9 cellular contexts compared by ENCODE assay signal in genomic region chr9:121500165-121500478, GRCh38. TPM values are rescaled to one million over a fixed set of nuclear protein-coding genes. Genes with fewer than 3 reads are reported as not detected.
A peak's percentile ranks its signal among the peaks of the same experiment; 100 is the strongest.
DNase-seq lines count a peak whose midpoint lies in the region; ATAC-seq and TF ChIP-seq lines count a peak whose summit lies in the region.
"Had no signal": no experiment of that assay in that cellular context is flagged by ENCODE, and none has a peak within 500 bp of the region (broad histone marks: within the 10 kb centered on the region; RNA-seq: fewer than 3 reads in every experiment).

No MANE protein-coding gene starts in this region.

- peak overlapping the region; percentile 96 for H2AFZ ChIP-seq in neuronal stem cell (ENCODE audit: low read length)

- H3K4me3 ChIP-seq in BE2C (ENCODE audit: low read depth, low read length) (peak overlapping the region; percentile 59), Peyer's patch (peak overlapping the region in 3 of 4 donors; percentile 49 to 57 (median 56)), esophagus muscularis mucosa (peak overlapping the region; percentile 61 to 76 (median 66)), neuronal stem cell (ENCODE audit: low read length in 2 of 2) (peak overlapping the region; percentile 33 to 80)

- peak overlapping the region; percentile 79 for H2BK5ac ChIP-seq in neuronal stem cell (ENCODE audit: low read length)

- H3K27me3 ChIP-seq in BE2C (peaks cover 33% of the 10 kb centered on the region), Peyer's patch (no peaks in the 10 kb centered on the region), esophagus muscularis mucosa (no peaks in the 10 kb centered on the region), neuronal stem cell (ENCODE audit: control insufficient read depth in 3 of 3, insufficient read depth in 3 of 3, low read depth in 1 of 3, low read length in 3 of 3) (peaks cover 14 to 61% (median 30%) of the 10 kb centered on the region in 3 experiments)

- no peak for TF ChIP-seq POLR2A in Peyer's patch (IDR thresholded peaks at IDR 0.05)
- no peak for TF ChIP-seq POLR2A in esophagus muscularis mucosa (IDR thresholded peaks at IDR 0.05; ENCODE audit: low read depth)

- H2BK120ac ChIP-seq in neuronal stem cell (ENCODE audit: low read depth, low read length), result no peak overlapping the region

- intact Hi-C loops in esophagus muscularis mucosa (cut with DNase I), result no loop called here

- H3K9me3 ChIP-seq in BE2C (no peaks in the 10 kb centered on the region), Peyer's patch (no peaks in the 10 kb centered on the region), esophagus muscularis mucosa (peaks cover 0 to 4% (median 0%) of the 10 kb centered on the region in 4 donors), neuronal stem cell (replicated peaks in 1 of 2; ENCODE audit: control insufficient read depth in 2 of 2, insufficient read depth in 1 of 2, low read depth in 1 of 2, low read length in 2 of 2) (peaks cover 0 to 5% of the 10 kb centered on the region in 2 donors)
- H3K9me3 ChIP-seq: SJSA1 had no signal

- no peak overlapping the region for H4K8ac ChIP-seq in neuronal stem cell (ENCODE audit: low read depth, low read length)

- no peak overlapping the region for H2AK5ac ChIP-seq in neuronal stem cell (ENCODE audit: low read depth, low read length)

- no peak for TF ChIP-seq EP300 in esophagus muscularis mucosa (IDR thresholded peaks at IDR 0.05)

- WGBS in esophagus muscularis mucosa, result 10% methylated on average over 12 of the region's 15 CpGs
- no CpG with 5 or more reads among the region's 15 CpGs for WGBS in neuronal stem cell (ENCODE audit: extremely low coverage in 2 of 2, insufficient read length in 2 of 2, insufficient replicate concordance in 1 of 2), 2 donors

- no peak for TF ChIP-seq CTCF in BE2C (IDR thresholded peaks at IDR 0.05; ENCODE audit: low read depth, low read length)
- no peak for TF ChIP-seq CTCF in Peyer's patch (IDR thresholded peaks at IDR 0.05)
- no peak for TF ChIP-seq CTCF in esophagus muscularis mucosa (IDR thresholded peaks at IDR 0.05)

- H3K79me1 ChIP-seq in neuronal stem cell (ENCODE audit: low read depth, low read length), result no peaks in the 10 kb centered on the region

- no peak overlapping the region for H4K91ac ChIP-seq in neuronal stem cell (ENCODE audit: low read depth, low read length, poor library complexity)

- peak overlapping the region; percentile 99 for H3K4me2 ChIP-seq in neuronal stem cell (ENCODE audit: insufficient read depth, low read length, poor library complexity, severe bottlenecking)

- no peak overlapping the region for H2BK12ac ChIP-seq in neuronal stem cell (ENCODE audit: low read length)

- H3K23ac ChIP-seq in neuronal stem cell (ENCODE audit: low read depth, low read length, poor library complexity), result no peak overlapping the region

- peak overlapping the region; percentile 81 for H3K18ac ChIP-seq in neuronal stem cell (ENCODE audit: low read length)

- peak overlapping the region; percentile 86 for H3K9ac ChIP-seq in neuronal stem cell (ENCODE audit: low read depth, low read length, poor library complexity)

- H3K27ac ChIP-seq in Peyer's patch (peak overlapping the region in 3 of 4 donors; percentile 25 to 69 (median 62)), esophagus muscularis mucosa (replicated peaks in 1 of 4) (peak overlapping the region; percentile 66 to 78 (median 72)), neuronal stem cell (replicated peaks; ENCODE audit: low read length) (no peak overlapping the region)
- H3K27ac ChIP-seq: SJSA1 had no signal

- H3K4me1 ChIP-seq in BE2C (no peaks in the 10 kb centered on the region; the same call in 1 of the 2 replicates), Peyer's patch (peaks cover 0 to 25% (median 11%) of the 10 kb centered on the region in 4 donors), esophagus muscularis mucosa (peaks cover 17 to 33% (median 27%) of the 10 kb centered on the region in 4 donors), neuronal stem cell (ENCODE audit: control insufficient read depth in 2 of 2, insufficient read depth in 1 of 2, low read depth in 1 of 2, low read length in 2 of 2) (peaks cover 9 to 14% of the 10 kb centered on the region in 2 donors)

- no peak overlapping the region for H3K4ac ChIP-seq in neuronal stem cell (ENCODE audit: low read length)

- H3K36me3 ChIP-seq in BE2C (no peaks in the 10 kb centered on the region), Peyer's patch (no peaks in the 10 kb centered on the region), esophagus muscularis mucosa (no peaks in the 10 kb centered on the region), neuronal stem cell (replicated peaks in 1 of 2; ENCODE audit: control insufficient read depth in 2 of 2, insufficient read depth in 2 of 2, low read length in 2 of 2) (no peaks in the 10 kb centered on the region)
- H3K36me3 ChIP-seq: SJSA1 had no signal

- peak overlapping the region; percentile 44 for H2BK15ac ChIP-seq in neuronal stem cell (ENCODE audit: low read length)

- peak overlapping the region; percentile 66 for H3K14ac ChIP-seq in neuronal stem cell (ENCODE audit: low read length)

- DNase-seq in BE2C (no peak), Peyer's patch (no peak), esophagus muscularis mucosa (ENCODE audit: extremely low spot score) (no peak), neuronal stem cell (ENCODE audit: low spot score) (no peak), hippocampal formation (lab: John Stamatoyannopoulos, UW) (no peak), AML-193 (lab: John Stamatoyannopoulos, UW) (no peak)

- ATAC-seq in HG02852 (IDR thresholded peaks at IDR 0.05; ENCODE audit: unreplicated experiment) (no peak), HG02623 (IDR thresholded peaks at IDR 0.05; ENCODE audit: unreplicated experiment) (no peak)

RNA-seq across cellular contexts. Expression of gene GGTA1, which starts 0.5 kb away (rescaled TPM):
- polyA plus RNA-seq in BE2C (2012; ENCODE audit: insufficient read depth, insufficient read length, low read depth), result not detected
- total RNA-seq in Peyer's patch (10 to 100 TPM in 1 of 4 donors, 1 to 10 TPM in 2, under 1 TPM in 1; 0.88 to 12.4 (median 2.6) TPM), esophagus muscularis mucosa (10 to 100 TPM in 2 of 4 donors, 1 to 10 TPM in 2; 5.6 to 18.7 (median 9.5) TPM)
- 0.40 TPM for polyA plus RNA-seq in neuronal stem cell (2013, experiment 1 of 2)
- 0.47 TPM for polyA plus RNA-seq in neuronal stem cell (2013, experiment 2 of 2)
- total RNA-seq: SJSA1 had no signal
